Comparison of ENCODE assay signal across 22 cellular contexts in the genomic region with DNA sequence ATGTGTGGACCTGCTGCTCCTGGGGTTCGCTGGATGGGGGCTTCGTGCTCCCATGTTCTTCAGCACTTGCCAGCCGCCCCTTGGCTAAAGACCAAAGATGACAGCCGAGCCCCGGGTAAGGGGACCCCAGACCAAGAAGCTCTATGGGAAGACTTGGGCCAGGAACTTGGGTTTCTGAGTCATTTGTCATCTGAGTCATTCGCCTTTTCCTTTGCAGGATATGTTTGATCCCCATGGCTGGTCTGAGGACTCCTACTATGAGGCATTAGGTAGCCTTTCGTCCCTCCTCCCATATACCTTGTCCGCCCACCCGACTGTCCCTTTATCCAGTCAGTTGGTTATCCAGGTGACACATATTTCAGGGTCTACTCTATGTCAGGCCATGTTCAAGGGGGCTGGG. TPM values are rescaled to one million over a fixed set of nuclear protein-coding genes. Genes with fewer than 3 reads are reported as not detected.
DNase-seq lines count a peak whose midpoint lies in the region; ATAC-seq and TF ChIP-seq lines count a peak whose summit lies in the region.
"Had no signal": no experiment of that assay in that cellular context is flagged by ENCODE, and none has a peak within 500 bp of the region (broad histone marks: within the 10 kb centered on the region; RNA-seq: fewer than 3 reads in every experiment).

No MANE protein-coding gene starts in this region.

- H3K4me1 Mint-ChIP-seq in MCF 10A (ENCODE audit: insufficient read depth, unreplicated experiment) (peaks cover 42% of the 10 kb centered on the region), T-helper 17 cell (peaks cover 7% of the 10 kb centered on the region)
- H3K4me1 Mint-ChIP-seq: CD4-positive, CD25-positive, alpha-beta regulatory T cell had no signal

- no peaks in the 10 kb centered on the region for H3K9me3 Mint-ChIP-seq in MCF 10A (ENCODE audit: unreplicated experiment)
- H3K9me3 Mint-ChIP-seq: CD4-positive, CD25-positive, alpha-beta regulatory T cell had no signal

- WGBS in mammary epithelial cell (ENCODE audit: low coverage, missing lambda C conversion rate), result 100% methylated on average over 5 of the region's 9 CpGs
- 92 to 95% methylated on average over 9 of the region's 9 CpGs for WGBS in tibial nerve, 2 donors

- H3K27ac Mint-ChIP-seq in MCF 10A (ENCODE audit: low read depth, unreplicated experiment) (peak overlapping the region; percentile 49), T-helper 17 cell (peak overlapping the region; percentile 72)
- H3K27ac Mint-ChIP-seq: CD4-positive, CD25-positive, alpha-beta regulatory T cell had no signal

- no peaks in the 10 kb centered on the region for H3K9me3 ChIP-seq in mammary epithelial cell (replicated peaks; ENCODE audit: insufficient read depth, low read length)
- H3K9me3 ChIP-seq in T-helper 17 cell (ENCODE audit: control insufficient read depth, low read length, poor library complexity, severe bottlenecking), result no peaks in the 10 kb centered on the region
- H3K9me3 ChIP-seq in tibial nerve, result no peaks in the 10 kb centered on the region
- no peaks in the 10 kb centered on the region for H3K9me3 ChIP-seq in HAP-1
- H3K9me3 ChIP-seq: BE2C, Caco-2, SJCRH30 had no signal

- BruUV-seq in MCF 10A (replicated peaks; lab: Mats Ljungman, UMichigan), result no TSS peak
- no TSS peak for BruUV-seq in mammary epithelial cell (replicated peaks; lab: Mats Ljungman, UMichigan)

- no peak overlapping the region for H2AFZ ChIP-seq in mammary epithelial cell (ENCODE audit: low read depth, low read length)

- intact Hi-C loops in MCF 10A (cut with micrococcal nuclease), result no loop called here
- intact Hi-C loops in mammary epithelial cell (cut with micrococcal nuclease), result no loop called here

- H3K79me2 ChIP-seq in mammary epithelial cell (ENCODE audit: insufficient read depth, low read length), result peaks cover 42% of the 10 kb centered on the region

- no peak overlapping the region for H3K4me2 ChIP-seq in mammary epithelial cell (ENCODE audit: insufficient read depth, low read depth, low read length)

- TF ChIP-seq EP300 in tibial nerve (IDR thresholded peaks at IDR 0.05), result no peak

- in situ Hi-C loops in mammary epithelial cell (cut with MboI; ENCODE audit: low sequenced_read_pairs in 2 of 2), result no loop called here
- in situ Hi-C loops in HAP-1 (cut with MboI; ENCODE audit: low sequenced_read_pairs), result no loop called here

- ATAC-seq in T-helper 17 cell (no peak), GM21717 (IDR thresholded peaks at IDR 0.05; ENCODE audit: unreplicated experiment) (no peak)
- ATAC-seq: GM12878 had no signal

- no peak overlapping the region for H3K4me3 ChIP-seq in mammary epithelial cell (replicated peaks in 1 of 3; ENCODE audit: insufficient read depth in 1 of 3, low read depth in 2 of 3, low read length in 3 of 3)
- H3K4me3 ChIP-seq in tibial nerve, result no peak overlapping the region
- H3K4me3 ChIP-seq in HAP-1, result no peak overlapping the region
- H3K4me3 ChIP-seq: GM12878, SJCRH30 had no signal

- TF ChIP-seq CTCF in MCF 10A (IDR thresholded peaks at IDR 0.05; ENCODE audit: unreplicated experiment), result no peak
- TF ChIP-seq CTCF in mammary epithelial cell (conservative IDR thresholded peaks at IDR 0.05 in 1 of 2, IDR thresholded peaks at IDR 0.05 in 1 of 2; ENCODE audit: extremely low read depth in 1 of 2, insufficient read depth in 1 of 2, low read depth in 1 of 2, low read length in 2 of 2), result no peak
- TF ChIP-seq CTCF in tibial nerve (IDR thresholded peaks at IDR 0.05), result no peak

- no peak overlapping the region for H3K9ac ChIP-seq in mammary epithelial cell (ENCODE audit: insufficient read depth, low read length)

- H4K20me1 ChIP-seq in mammary epithelial cell (ENCODE audit: insufficient read depth, low read length), result no peaks in the 10 kb centered on the region

- DNase-seq in MCF 10A (ENCODE audit: unreplicated experiment) (no peak), mammary epithelial cell (no peak), T-helper 17 cell (no peak), epithelial cell of prostate (ENCODE audit: low read depth, low spot score) (no peak), tibial nerve (ENCODE audit: low spot score in 2 of 2) (no peak), HAP-1 (ENCODE audit: low spot score in 2 of 2) (no peak), MV-4-11 (lab: John Stamatoyannopoulos, UW) (no peak)
- DNase-seq: BE2C; Caco-2; CD4-positive, CD25-positive, alpha-beta regulatory T cell; GF-D8; KG1; NCI-H1048; NCI-H1436; NCI-H1930; NCI-H226; NCI-H524; RPMI8226; SJCRH30 had no signal

- CTCF ChIA-PET in MCF 10A (lab: Yijun Ruan, JAX) (interaction anchor here (0.6 to 2.0 kb wide), 3 partner anchors 18 to 71 kb away, joined by 3 to 9 read pairs (median 3); a partner anchor contains a TSS), mammary epithelial cell (lab: Charles Lee; ENCODE audit: low non-redundant PET) (no interaction called here)

- TF ChIP-seq POLR2A in tibial nerve (IDR thresholded peaks at IDR 0.05), result no peak

- dilution Hi-C loops in mammary epithelial cell (cut with HindIII; ENCODE audit: low sequenced_read_pairs), result no loop called here

- no peak overlapping the region for H3K27ac ChIP-seq in mammary epithelial cell (ENCODE audit: insufficient read depth, low read depth, low read length)
- peak overlapping the region; percentile 8 for H3K27ac ChIP-seq in epithelial cell of prostate
- peak overlapping the region in 3 of 4 donors; percentile 32 to 98 (median 97) for H3K27ac ChIP-seq in tibial nerve
- H3K27ac ChIP-seq: 22Rv1, SJCRH30 had no signal

- H3K27me3 Mint-ChIP-seq in MCF 10A (ENCODE audit: insufficient read depth, unreplicated experiment) (no peaks in the 10 kb centered on the region), T-helper 17 cell (no peaks in the 10 kb centered on the region)
- H3K27me3 Mint-ChIP-seq: CD4-positive, CD25-positive, alpha-beta regulatory T cell had no signal

- POLR2A ChIA-PET in MCF 10A (lab: Yijun Ruan, JAX), result interaction anchor here (2.0 kb wide), 1 partner anchor 36 kb away, joined by 4 read pairs; a partner anchor contains a TSS

- H3K4me3 Mint-ChIP-seq in MCF 10A (ENCODE audit: unreplicated experiment) (no peak overlapping the region), T-helper 17 cell (no peak overlapping the region)
- H3K4me3 Mint-ChIP-seq: CD4-positive, CD25-positive, alpha-beta regulatory T cell had no signal

- peaks cover 63% of the 10 kb centered on the region for H3K4me1 ChIP-seq in mammary epithelial cell (ENCODE audit: insufficient read depth, low read length)
- H3K4me1 ChIP-seq in tibial nerve, result peaks cover 0 to 65% (median 31%) of the 10 kb centered on the region in 4 donors
- no peaks in the 10 kb centered on the region for H3K4me1 ChIP-seq in HAP-1
- H3K4me1 ChIP-seq: SJCRH30 had no signal

- H3K36me3 ChIP-seq in mammary epithelial cell (ENCODE audit: insufficient read depth, low read length) (peaks cover 30% of the 10 kb centered on the region), tibial nerve (peaks cover 0 to 90% (median 26%) of the 10 kb centered on the region in 3 donors), HAP-1 (replicated peaks) (peaks cover 82% of the 10 kb centered on the region)

- H3K36me3 Mint-ChIP-seq in MCF 10A (ENCODE audit: insufficient read depth, unreplicated experiment), result peaks cover 69% of the 10 kb centered on the region
- peaks cover 16% of the 10 kb centered on the region for H3K36me3 Mint-ChIP-seq in T-helper 17 cell (ENCODE audit: low read depth)

- H3K27me3 ChIP-seq in mammary epithelial cell (ENCODE audit: insufficient read depth, low read length) (no peaks in the 10 kb centered on the region), tibial nerve (no peaks in the 10 kb centered on the region), HAP-1 (ENCODE audit: low read depth) (no peaks in the 10 kb centered on the region)
- H3K27me3 ChIP-seq: BE2C, SJCRH30 had no signal

RNA-seq across cellular contexts. Expression of a gene that starts 17.7 kb away (rescaled TPM):
- total RNA-seq in MCF 10A (2022) (727 and 1,054 TPM in 2 replicates), mammary epithelial cell (1,000 to 10,000 TPM; 2,525 to 2,618 TPM), T-helper 17 cell (under 1 TPM in 1 of 2 donors, not detected in 1; 0.72 TPM), tibial nerve (100 to 1,000 TPM; 211 to 335 (median 233) TPM)
- polyA plus RNA-seq in mammary epithelial cell, result 1,059 TPM
- polyA minus RNA-seq in mammary epithelial cell, result 2,510 TPM
- total RNA-seq: CD4-positive, CD25-positive, alpha-beta regulatory T cell had no signal

RNA-seq across cellular contexts. Expression of a gene that starts 36.5 kb away (rescaled TPM):
- 108 and 123 TPM in 2 replicates for total RNA-seq in MCF 10A (2022)
- total RNA-seq in mammary epithelial cell, result 100 to 1,000 TPM in 1 of 2 donors, 10 to 100 TPM in 1; 49.0 to 105 TPM
- polyA plus RNA-seq in mammary epithelial cell, result 85.8 TPM
- 78.9 TPM for polyA minus RNA-seq in mammary epithelial cell
- total RNA-seq in T-helper 17 cell, result 100 to 1,000 TPM; 178 to 235 TPM
- 100 to 1,000 TPM in 2 of 4 donors, 10 to 100 TPM in 2; 63.9 to 119 (median 95.3) TPM for total RNA-seq in tibial nerve

RNA-seq across cellular contexts. Expression of a gene that starts 36.6 kb away (rescaled TPM):
- total RNA-seq in MCF 10A (2022) (36.3 and 47.9 TPM in 2 replicates), mammary epithelial cell (10 to 100 TPM; 25.3 to 34.8 TPM), T-helper 17 cell (10 to 100 TPM; 24.1 to 30.6 TPM), tibial nerve (10 to 100 TPM; 23.2 to 51.9 (median 34.7) TPM)
- 14.5 TPM for polyA plus RNA-seq in mammary epithelial cell
- 27.2 TPM for polyA minus RNA-seq in mammary epithelial cell

Comparison
In these comparisons a context has a peak if more than half of its experiments do, and no peak if none do; other contexts are left out.
1. RNA of a gene that starts 17.7 kb away (total RNA-seq): 2,525 to 2,618 TPM in mammary epithelial cell, 727 to 1,054 TPM in MCF 10A and 211 to 335 TPM in tibial nerve; 0.72 TPM in T-helper 17 cell; every median in the first group is over 100 times any median in the second.